Comparison of ENCODE assay signal across 8 cellular contexts in genomic region chr17:29617481-29618271, GRCh38. TPM values are rescaled to one million over a fixed set of nuclear protein-coding genes. Genes with fewer than 3 reads are reported as not detected.
DNase-seq lines count a peak whose midpoint lies in the region; ATAC-seq and TF ChIP-seq lines count a peak whose summit lies in the region.

No MANE protein-coding gene starts in this region.

- H3K27ac ChIP-seq in AG04450 (ENCODE audit: low read depth, low read length) (peak overlapping the region; percentile 39), dorsolateral prefrontal cortex (peak overlapping the region in 54 of 59 donors; percentile 14 to 96 (median 70)), lower lobe of right lung (peak overlapping the region; percentile 61)

- ATAC-seq in GM19351 (IDR thresholded peaks at IDR 0.05; ENCODE audit: unreplicated experiment) (peak; percentile 3), lower lobe of right lung (peak; percentile 74 to 78), GM18858 (IDR thresholded peaks at IDR 0.05; ENCODE audit: unreplicated experiment) (no peak)

- POLR2A ChIA-PET in AG04450 (lab: Yijun Ruan, JAX) = interaction anchor here (1.2 kb wide), 2 partner anchors 22 to 54 kb away, joined by 3 read pairs; no protein-coding TSS in a partner anchor

- TF ChIP-seq CTCF in AG04450 (IDR thresholded peaks at IDR 0.05; ENCODE audit: low read depth, low read length) (peak; percentile 63), dorsolateral prefrontal cortex (IDR thresholded peaks at IDR 0.05 in 54 of 56, conservative IDR thresholded peaks at IDR 0.05 in 2 of 56; ENCODE audit: low read depth in 1 of 56, partially characterized antibody in 56 of 56) (peak in 55 of 56 donors; percentile 28 to 86 (median 66)), lower lobe of right lung (IDR thresholded peaks at IDR 0.05) (peak; percentile 83)

- peaks cover 67% of the 10 kb centered on the region for H3K4me1 ChIP-seq in lower lobe of right lung

- intact Hi-C loops in dorsolateral prefrontal cortex (cut with DNase I) (loop anchor here in 1 of 2 donors (5.0 to 10.0 kb wide), 2 partner anchors 160 to 477 kb away; no protein-coding TSS in a partner anchor), lower lobe of right lung (cut with DNase I) (no loop called here)

- no peaks in the 10 kb centered on the region for H3K36me3 ChIP-seq in lower lobe of right lung

- DNase-seq in AG04450 (ENCODE audit: low read depth, low spot score) = no peak
- peak; percentile 53 to 74 for DNase-seq in NCI-H2081 (lab: John Stamatoyannopoulos, UW)
- DNase-seq in activated CD4-positive, alpha-beta T cell treated with anti-CD3 and anti-CD28 coated beads, Interleukin-2, amount 50 U/mL, for 48 hours = peak; percentile 89 to 92
- DNase-seq in dorsolateral prefrontal cortex = peak in 9 of 10 donors; percentile 52 to 85 (median 78)
- DNase-seq in lower lobe of right lung = peak; percentile 92
- peak; percentile 75 to 88 (median 86) for DNase-seq in stimulated activated CD4-positive, alpha-beta T cell treated with anti-CD3 and anti-CD28 coated beads, TNF-alpha, amount 100 ng/mL, for 4 hours (ENCODE audit: low read depth in 3 of 3)

- H3K4me3 ChIP-seq in AG04450 (ENCODE audit: low read depth, low read length) (0 out of 2 replicates have a peak overlapping the region, but pooled peaks have one; percentile 4), dorsolateral prefrontal cortex (peak overlapping the region; percentile 23 to 73 (median 54)), lower lobe of right lung (peak overlapping the region; percentile 53)

- H3K27me3 ChIP-seq in AG04450 (ENCODE audit: control insufficient read depth, insufficient read depth, low read length) (no peaks in the 10 kb centered on the region), dorsolateral prefrontal cortex (no peaks in the 10 kb centered on the region), lower lobe of right lung (ENCODE audit: low read depth) (peaks cover 11% of the 10 kb centered on the region)

- H3K9me3 ChIP-seq in AG04450 (ENCODE audit: control insufficient read depth, insufficient read depth, low read length) (peaks cover 4% of the 10 kb centered on the region; the same call in 1 of the 2 replicates), lower lobe of right lung (no peaks in the 10 kb centered on the region)

- CTCF ChIA-PET in AG04450 (lab: Charles Lee) = interaction anchor here (0.6 to 3.3 kb wide), 33 partner anchors 9 to 476 kb away, joined by 3 to 47 read pairs (median 5); partner anchors contain the start of gene ANKRD13B

RNA-seq across cellular contexts. Expression of gene CORO6, which starts 5.0 kb away (rescaled TPM):
- 8.8 and 9.3 TPM in 2 replicates for polyA plus RNA-seq in AG04450 (2011; rRNA removed)
- 19.3 and 21.6 TPM in 2 replicates for polyA minus RNA-seq in AG04450 (2011; rRNA and poly(A)+ RNA removed)
- total RNA-seq in dorsolateral prefrontal cortex = 100 to 1,000 TPM in 23 of 120 experiments, 10 to 100 TPM in 97; 31.5 to 153 (median 80.8) TPM
- total RNA-seq in lower lobe of right lung = 6.6 TPM

RNA-seq across cellular contexts. Expression of gene ANKRD13B, which starts 24.7 kb away (rescaled TPM):
- polyA plus RNA-seq in AG04450 (2011; rRNA removed) = 2.5 and 2.7 TPM in 2 replicates
- 3.8 and 3.9 TPM in 2 replicates for polyA minus RNA-seq in AG04450 (2011; rRNA and poly(A)+ RNA removed)
- total RNA-seq in dorsolateral prefrontal cortex (10 to 100 TPM; 34.3 to 82.0 (median 53.1) TPM), lower lobe of right lung (6.6 TPM)

RNA-seq across cellular contexts. Expression of gene GIT1, which starts 28.2 kb away (rescaled TPM):
- 20.7 and 24.5 TPM in 2 replicates for polyA plus RNA-seq in AG04450 (2011; rRNA removed)
- polyA minus RNA-seq in AG04450 (2011; rRNA and poly(A)+ RNA removed) = 36.5 and 44.0 TPM in 2 replicates
- total RNA-seq in dorsolateral prefrontal cortex = 100 to 1,000 TPM; 110 to 287 (median 170) TPM
- 53.1 TPM for total RNA-seq in lower lobe of right lung

RNA-seq across cellular contexts. Expression of gene TP53I13, which starts 49.2 kb away (rescaled TPM):
- 17.8 and 26.1 TPM in 2 replicates for polyA plus RNA-seq in AG04450 (2011; rRNA removed)
- polyA minus RNA-seq in AG04450 (2011; rRNA and poly(A)+ RNA removed) = 31.8 and 47.2 TPM in 2 replicates
- total RNA-seq in dorsolateral prefrontal cortex (10 to 100 TPM; 10.1 to 40.2 (median 20.1) TPM), lower lobe of right lung (62.7 TPM)

RNA-seq across cellular contexts. Expression of gene ABHD15, which starts 50.8 kb away (rescaled TPM):
- polyA plus RNA-seq in AG04450 (2011; rRNA removed) = 5.3 and 5.4 TPM in 2 replicates
- 5.8 and 6.4 TPM in 2 replicates for polyA minus RNA-seq in AG04450 (2011; rRNA and poly(A)+ RNA removed)
- total RNA-seq in dorsolateral prefrontal cortex (1 to 10 TPM; 1.9 to 8.0 (median 4.2) TPM), lower lobe of right lung (14.3 TPM)

Comparison
In these comparisons a context has a peak if more than half of its experiments do, and no peak if none do; other contexts are left out.
1. H3K4me3 ChIP-seq: peak in every context shown above with its lines; median percentile 54 in dorsolateral prefrontal cortex; 53 in lower lobe of right lung; 4 in AG04450.